8 cellular contexts compared by ENCODE assay signal in genomic region chr2:241636182-241636982, GRCh38. TPM values are rescaled to one million over a fixed set of nuclear protein-coding genes. Genes with fewer than 3 reads are reported as not detected.
A peak's percentile ranks its signal among the peaks of the same experiment; 100 is the strongest.
DNase-seq lines count a peak whose midpoint lies in the region; ATAC-seq and TF ChIP-seq lines count a peak whose summit lies in the region.

No MANE protein-coding gene starts in this region.

- H3K27me3 ChIP-seq in left ventricle myocardium inferior (ENCODE audit: low read depth) = no peaks in the 10 kb centered on the region

- H3K4me3 ChIP-seq in left ventricle myocardium inferior (peak overlapping the region; percentile 88), retinal pigment epithelial cell (ENCODE audit: low read length) (peak overlapping the region; percentile 84)

- peak overlapping the region; percentile 98 for H3K27ac ChIP-seq in left ventricle myocardium inferior (replicated peaks)

- peak overlapping the region; percentile 77 for H3K4me3 Mint-ChIP-seq in activated CD4-positive, alpha-beta T cell treated with anti-CD3 and anti-CD28 coated beads for 36 hours
- H3K4me3 Mint-ChIP-seq in activated naive CD4-positive, alpha-beta T cell treated with anti-CD3 and anti-CD28 coated beads, Interleukin-2, amount 50 U/mL, for 24 hours = peak overlapping the region; percentile 92

- H3K9me3 Mint-ChIP-seq in activated CD4-positive, alpha-beta T cell treated with anti-CD3 and anti-CD28 coated beads for 36 hours (ENCODE audit: low read depth) = no peaks in the 10 kb centered on the region
- no peaks in the 10 kb centered on the region for H3K9me3 Mint-ChIP-seq in activated naive CD4-positive, alpha-beta T cell treated with anti-CD3 and anti-CD28 coated beads, Interleukin-2, amount 50 U/mL, for 24 hours

- H3K27me3 Mint-ChIP-seq in activated CD4-positive, alpha-beta T cell treated with anti-CD3 and anti-CD28 coated beads for 36 hours = no peaks in the 10 kb centered on the region
- H3K27me3 Mint-ChIP-seq in activated naive CD4-positive, alpha-beta T cell treated with anti-CD3 and anti-CD28 coated beads, Interleukin-2, amount 50 U/mL, for 24 hours = no peaks in the 10 kb centered on the region

- peak; percentile 45 for ATAC-seq in activated CD4-positive, alpha-beta T cell treated with anti-CD3 and anti-CD28 coated beads for 36 hours
- ATAC-seq in HG02763 (IDR thresholded peaks at IDR 0.05; ENCODE audit: unreplicated experiment) = peak; percentile 15

- H3K4me1 ChIP-seq in left ventricle myocardium inferior = peaks cover 67% of the 10 kb centered on the region

- CTCF ChIA-PET in activated CD4-positive, alpha-beta T cell treated with anti-CD3 and anti-CD28 coated beads for 36 hours (lab: Charles Lee) = no interaction called here

- intact Hi-C loops in activated CD4-positive, alpha-beta T cell treated with anti-CD3 and anti-CD28 coated beads for 36 hours (cut with DNase I, micrococcal nuclease) = loop anchor here (1.0 to 5.0 kb wide), 5 partner anchors 242 to 1076 kb away; partner anchors contain the start of gene DUSP28 (in 1 of the 2)
- intact Hi-C loops in left ventricle myocardium inferior (cut with micrococcal nuclease) = no loop called here

- H3K36me3 ChIP-seq in left ventricle myocardium inferior = peaks cover 33% of the 10 kb centered on the region

- peaks cover 5% of the 10 kb centered on the region for H3K9me3 ChIP-seq in left ventricle myocardium inferior (replicated peaks)

- peak overlapping the region; percentile 71 for H3K27ac Mint-ChIP-seq in activated CD4-positive, alpha-beta T cell treated with anti-CD3 and anti-CD28 coated beads for 36 hours
- peak overlapping the region; percentile 84 for H3K27ac Mint-ChIP-seq in activated naive CD4-positive, alpha-beta T cell treated with anti-CD3 and anti-CD28 coated beads, Interleukin-2, amount 50 U/mL, for 24 hours

- peak; percentile 59 for DNase-seq in activated CD4-positive, alpha-beta T cell treated with anti-CD3 and anti-CD28 coated beads for 36 hours
- DNase-seq in activated CD4-positive, alpha-beta T cell treated with anti-CD3 and anti-CD28 coated beads, Interleukin-2, amount 50 U/mL, for 4 hours = no peak
- peak; percentile 42 for DNase-seq in NCI-H526 treated with DMSO at 0.1 percent for 48 hours (lab: John Stamatoyannopoulos, UW)
- peak; percentile 32 for DNase-seq in left ventricle myocardium inferior
- no peak for DNase-seq in retinal pigment epithelial cell (ENCODE audit: low read depth)
- no peak for DNase-seq in kidney glomerular epithelial cell (lab: John Stamatoyannopoulos, UW)

- TF ChIP-seq CTCF in left ventricle myocardium inferior (IDR thresholded peaks at IDR 0.05; ENCODE audit: borderline replicate concordance) = no peak
- TF ChIP-seq CTCF in retinal pigment epithelial cell (conservative IDR thresholded peaks at IDR 0.05; ENCODE audit: low read depth, low read length) = no peak

- POLR2A ChIA-PET in activated CD4-positive, alpha-beta T cell treated with anti-CD3 and anti-CD28 coated beads for 36 hours (lab: Charles Lee) = interaction anchor here (1.4 kb wide), 1 partner anchor 50 kb away, joined by 3 read pairs; the partner anchor contains the start of gene DTYMK

- peaks cover 43% of the 10 kb centered on the region for H3K4me1 Mint-ChIP-seq in activated CD4-positive, alpha-beta T cell treated with anti-CD3 and anti-CD28 coated beads for 36 hours
- peaks cover 49% of the 10 kb centered on the region for H3K4me1 Mint-ChIP-seq in activated naive CD4-positive, alpha-beta T cell treated with anti-CD3 and anti-CD28 coated beads, Interleukin-2, amount 50 U/mL, for 24 hours

- H3K36me3 Mint-ChIP-seq in activated CD4-positive, alpha-beta T cell treated with anti-CD3 and anti-CD28 coated beads for 36 hours (ENCODE audit: low read depth) = peaks cover 34% of the 10 kb centered on the region
- peaks cover 7% of the 10 kb centered on the region for H3K36me3 Mint-ChIP-seq in activated naive CD4-positive, alpha-beta T cell treated with anti-CD3 and anti-CD28 coated beads, Interleukin-2, amount 50 U/mL, for 24 hours

RNA-seq across cellular contexts. Expression of gene THAP4, which starts 0.6 kb away (rescaled TPM):
- total RNA-seq in activated CD4-positive, alpha-beta T cell treated with anti-CD3 and anti-CD28 coated beads for 36 hours = 10 to 100 TPM; 42.5 to 54.1 TPM
- 68.8 TPM for total RNA-seq in left ventricle myocardium inferior

RNA-seq across cellular contexts. Expression of gene ATG4B, which starts 1.1 kb away (rescaled TPM):
- total RNA-seq in activated CD4-positive, alpha-beta T cell treated with anti-CD3 and anti-CD28 coated beads for 36 hours = 10 to 100 TPM; 71.8 to 80.1 TPM
- 39.9 TPM for total RNA-seq in left ventricle myocardium inferior

RNA-seq across cellular contexts. Expression of gene DTYMK, which starts 50.2 kb away (rescaled TPM):
- total RNA-seq in activated CD4-positive, alpha-beta T cell treated with anti-CD3 and anti-CD28 coated beads for 36 hours = 10 to 100 TPM; 79.8 to 93.1 TPM
- 10.6 TPM for total RNA-seq in left ventricle myocardium inferior

Comparison
In these comparisons a context has a peak if more than half of its experiments do, and no peak if none do; other contexts are left out.
1. DNase-seq: peak in activated CD4-positive, alpha-beta T cell treated with anti-CD3 and anti-CD28 coated beads for 36 hours (single experiment), NCI-H526 treated with DMSO at 0.1 percent for 48 hours (single experiment) and left ventricle myocardium inferior (single experiment); none in activated CD4-positive, alpha-beta T cell treated with anti-CD3 and anti-CD28 coated beads, Interleukin-2, amount 50 U/mL, for 4 hours (0 of 2), retinal pigment epithelial cell (single experiment) and kidney glomerular epithelial cell (single experiment).